In genomic region chr1:155017021-155017945, GRCh38 we compare ENCODE assay signal across 8 cellular contexts.
DNase-seq lines count a peak whose midpoint lies in the region; ATAC-seq and TF ChIP-seq lines count a peak whose summit lies in the region.

No MANE protein-coding gene starts in this region.

- H3K27ac Mint-ChIP-seq in memory B cell, result peak overlapping the region; percentile 83

- H3K27me3 Mint-ChIP-seq in memory B cell, result no peaks in the 10 kb centered on the region

- DNase-seq in AG09309 (ENCODE audit: low read depth), result peak; percentile 35
- DNase-seq in NCI-H82 treated with DMSO at 0.1 percent for 48 hours (lab: John Stamatoyannopoulos, UW; ENCODE audit: unreplicated experiment), result peak; percentile 85
- DNase-seq in activated CD8-positive, alpha-beta memory T cell treated with anti-CD3 and anti-CD28 coated beads for 1 hour (ENCODE audit: extremely low read depth in 1 of 2, low read depth in 1 of 2), result peak; percentile 65 to 81
- DNase-seq in effector CD4-positive, alpha-beta T cell, result peak; percentile 85
- peak; percentile 85 to 88 for DNase-seq in memory B cell (ENCODE audit: low spot score in 2 of 2)
- DNase-seq in stimulated activated CD4-positive, alpha-beta T cell treated with anti-CD3 and anti-CD28 coated beads, TNF-alpha, amount 100 ng/mL, for 48 hours (ENCODE audit: low read depth in 3 of 3), result peak; percentile 87 to 91 (median 91)

- peak; percentile 99 for TF ChIP-seq CTCF in AG09309 (IDR thresholded peaks at IDR 0.05; ENCODE audit: control insufficient read depth, insufficient read depth, low read depth, low read length, missing control alignments)

- peak overlapping the region; percentile 84 for H3K4me3 Mint-ChIP-seq in memory B cell

- H3K4me3 ChIP-seq in AG09309 (ENCODE audit: control insufficient read depth, low read depth, low read length), result peak overlapping the region; percentile 26

- peaks cover 49% of the 10 kb centered on the region for H3K4me1 Mint-ChIP-seq in memory B cell

- no peaks in the 10 kb centered on the region for H3K36me3 Mint-ChIP-seq in memory B cell

- ATAC-seq in GM19025 (IDR thresholded peaks at IDR 0.05; ENCODE audit: low read depth, unreplicated experiment) (peak; percentile 74), HG03439 (IDR thresholded peaks at IDR 0.05; ENCODE audit: unreplicated experiment) (peak; percentile 65), memory B cell (ENCODE audit: low read depth) (peak; percentile 79)

- no peaks in the 10 kb centered on the region for H3K9me3 Mint-ChIP-seq in memory B cell

Comparison
In these comparisons a context has a peak if more than half of its experiments do, and no peak if none do; other contexts are left out.
1. Peak in every context shown above with its lines: DNase-seq, ATAC-seq and H3K4me3 ChIP-seq.
2. DNase-seq: peak in every context shown above with its lines; median percentile 91 in stimulated activated CD4-positive, alpha-beta T cell treated with anti-CD3 and anti-CD28 coated beads, TNF-alpha, amount 100 ng/mL, for 48 hours; 86 in memory B cell; 85 in NCI-H82 treated with DMSO at 0.1 percent for 48 hours; 85 in effector CD4-positive, alpha-beta T cell; 73 in activated CD8-positive, alpha-beta memory T cell treated with anti-CD3 and anti-CD28 coated beads for 1 hour; 35 in AG09309.